Comparison of ENCODE assay signal across 9 cellular contexts in the genomic region with DNA sequence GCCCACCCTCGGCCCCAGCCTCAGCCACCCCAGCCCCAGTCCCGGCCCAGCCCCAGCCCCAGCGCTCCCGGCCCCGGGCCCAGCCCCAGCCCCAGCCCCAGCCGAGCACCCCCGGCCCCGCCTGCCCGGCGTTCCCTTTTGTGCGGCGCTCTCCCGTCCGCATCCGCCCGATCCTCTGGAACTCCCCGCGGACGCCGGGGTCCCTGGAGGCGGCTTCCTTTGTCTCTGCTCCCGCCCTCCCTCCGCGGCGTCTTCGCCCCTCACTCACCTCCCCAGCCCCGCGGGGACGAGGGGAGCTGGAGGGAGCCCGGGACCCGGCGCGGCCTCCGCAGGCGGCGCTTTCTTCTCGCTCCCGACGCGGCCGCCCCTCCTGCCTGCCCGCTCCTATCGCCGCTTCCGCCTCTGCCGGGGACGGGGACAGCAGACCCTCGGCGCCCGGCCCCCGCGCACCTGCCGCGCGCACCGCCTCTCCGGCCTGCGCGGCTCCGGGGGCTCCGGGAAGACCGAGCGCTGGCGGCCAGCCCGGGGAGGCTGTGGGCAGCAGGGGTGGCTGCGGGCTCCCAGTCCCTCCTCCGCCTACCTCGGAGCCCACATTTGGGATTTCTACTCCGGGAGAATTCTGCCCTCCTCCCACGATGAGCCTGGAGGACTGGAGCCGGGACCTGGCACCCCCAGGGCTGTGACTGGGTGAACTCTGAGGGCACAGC. TPM values are rescaled to one million over a fixed set of nuclear protein-coding genes. Genes with fewer than 3 reads are reported as not detected.
A peak's percentile ranks its signal among the peaks of the same experiment; 100 is the strongest.
DNase-seq lines count a peak whose midpoint lies in the region; ATAC-seq and TF ChIP-seq lines count a peak whose summit lies in the region.
"Had no signal": no experiment of that assay in that cellular context is flagged by ENCODE, and none has a peak within 500 bp of the region (broad histone marks: within the 10 kb centered on the region; RNA-seq: fewer than 3 reads in every experiment).

No MANE protein-coding gene starts in this region.

- TF ChIP-seq CTCF in A673 (conservative IDR thresholded peaks at IDR 0.05; ENCODE audit: low read depth, low read length) (no peak), mesothelial cell of epicardium (IDR thresholded peaks at IDR 0.05; ENCODE audit: unreplicated experiment) (no peak)

- H3K27me3 ChIP-seq in A673 (replicated peaks; ENCODE audit: insufficient read depth, low read depth, low read length, poor library complexity) = no peaks in the 10 kb centered on the region
- peaks cover 22% of the 10 kb centered on the region for H3K27me3 ChIP-seq in H7 (ENCODE audit: control insufficient read depth, insufficient read depth, low read length)
- peaks cover 31% of the 10 kb centered on the region for H3K27me3 ChIP-seq in adipocyte (replicated peaks; ENCODE audit: control insufficient read depth, insufficient read depth, low read length)

- intact Hi-C loops in A673 (cut with micrococcal nuclease; ENCODE audit: unreplicated experiment) = loop anchor here (10.0 kb wide), 1 partner anchor 81 kb away; the partner anchor contains the start of gene C1orf159

- H3K4me1 ChIP-seq in A673 (ENCODE audit: insufficient read depth, low read length, poor library complexity, severe bottlenecking) = peaks cover 20% of the 10 kb centered on the region
- no peaks in the 10 kb centered on the region for H3K4me1 ChIP-seq in adipocyte (ENCODE audit: control insufficient read depth, insufficient read depth, low read length)

- H3K36me3 ChIP-seq in A673 (ENCODE audit: insufficient read depth, low read length, poor library complexity, severe bottlenecking) (no peaks in the 10 kb centered on the region), H7 (replicated peaks; ENCODE audit: control insufficient read depth, insufficient read depth, low read length) (no peaks in the 10 kb centered on the region; the same call in 1 of the 2 replicates), adipocyte (ENCODE audit: control insufficient read depth, insufficient read depth, low read length, severe bottlenecking) (no peaks in the 10 kb centered on the region)

- no peaks in the 10 kb centered on the region for H3K9me3 Mint-ChIP-seq in mesothelial cell of epicardium

- no peak overlapping the region for H3K9ac ChIP-seq in adipocyte (ENCODE audit: low read length)

- peak overlapping the region; percentile 60 for H3K4me3 Mint-ChIP-seq in mesothelial cell of epicardium

- H3K4me3 ChIP-seq in A673 (ENCODE audit: low read depth, low read length, poor library complexity, severe bottlenecking) = peak overlapping the region; percentile 48
- H3K4me3 ChIP-seq in H7 (ENCODE audit: insufficient read depth, low read depth, low read length) = peak overlapping the region; percentile 48
- H3K4me3 ChIP-seq in adipocyte (ENCODE audit: low read length) = no peak overlapping the region

- peaks cover 23% of the 10 kb centered on the region for H3K27me3 Mint-ChIP-seq in mesothelial cell of epicardium (ENCODE audit: low read depth)

- CTCF ChIA-PET in A673 (lab: Charles Lee) = interaction anchor here (0.6 kb wide), 1 partner anchor 82 kb away, joined by 3 read pairs; the partner anchor contains the start of gene C1orf159

- no peak overlapping the region for H3K27ac ChIP-seq in A673 (ENCODE audit: low read depth, low read length, poor library complexity, severe bottlenecking)

- POLR2A ChIA-PET in A673 (lab: Charles Lee; ENCODE audit: low non-redundant PET) = no interaction called here

- no peak for DNase-seq in A673 (ENCODE audit: low spot score)
- peak; percentile 89 for DNase-seq in H7
- peak; percentile 42 for DNase-seq in adipocyte (ENCODE audit: low read depth)
- no peak for DNase-seq in mesothelial cell of epicardium (ENCODE audit: low spot score in 2 of 2, unreplicated experiment in 2 of 2)
- DNase-seq in DMS53 treated with DMSO at 0.1 percent for 48 hours (lab: John Stamatoyannopoulos, UW; ENCODE audit: unreplicated experiment) = no peak
- no peak for DNase-seq in pons (ENCODE audit: low spot score)
- DNase-seq: GOT3 had no signal

- no TSS peak for BruUV-seq in A673 (replicated peaks; lab: Mats Ljungman, UMichigan)

- peaks cover 15% of the 10 kb centered on the region for H3K4me1 Mint-ChIP-seq in mesothelial cell of epicardium

- ATAC-seq in GM21390 (IDR thresholded peaks at IDR 0.05; ENCODE audit: unreplicated experiment) (no peak), GM19397 (IDR thresholded peaks at IDR 0.05; ENCODE audit: unreplicated experiment) (no peak)

- peaks cover 10% of the 10 kb centered on the region for H3K36me3 Mint-ChIP-seq in mesothelial cell of epicardium

- no peak overlapping the region for H3K27ac Mint-ChIP-seq in mesothelial cell of epicardium

- H3K9me3 ChIP-seq in A673 (ENCODE audit: low read depth, low read length, poor library complexity, severe bottlenecking) = no peaks in the 10 kb centered on the region
- no peaks in the 10 kb centered on the region for H3K9me3 ChIP-seq in adipocyte (ENCODE audit: control insufficient read depth, low read length)

RNA-seq across cellular contexts. Expression of gene AGRN, which starts 14.0 kb away (rescaled TPM):
- total RNA-seq in A673 (2021) (151 and 164 TPM in 2 replicates), mesothelial cell of epicardium (502 to 532 TPM (median 514 TPM) in 3 replicates)
- 126 and 130 TPM in 2 replicates for total RNA-seq in H7 (2014; rRNA removed; shearing (Covaris generic))

RNA-seq across cellular contexts. Expression of gene ISG15, which starts 20.6 kb away (rescaled TPM):
- total RNA-seq in A673 (2021) (45.3 and 55.6 TPM in 2 replicates), mesothelial cell of epicardium (112 to 139 TPM (median 123 TPM) in 3 replicates)
- 110 and 124 TPM in 2 replicates for total RNA-seq in H7 (2014; rRNA removed; shearing (Covaris generic))

RNA-seq across cellular contexts. Expression of gene HES4, which starts 34.0 kb away (rescaled TPM):
- total RNA-seq in A673 (2021) = 18.5 and 20.8 TPM in 2 replicates
- total RNA-seq in H7 (2014; rRNA removed; shearing (Covaris generic)) = 11.3 and 17.5 TPM in 2 replicates
- 87.7 to 92.1 TPM (median 92.0 TPM) in 3 replicates for total RNA-seq in mesothelial cell of epicardium

RNA-seq across cellular contexts. Expression of gene RNF223, which starts 40.2 kb away (rescaled TPM):
- total RNA-seq in A673 (2021) = not detected in 2 replicates
- not detected in 2 replicates for total RNA-seq in H7 (2014; rRNA removed; shearing (Covaris generic))
- total RNA-seq in mesothelial cell of epicardium = 0.27 to 0.57 TPM (median 0.40 TPM) in 3 replicates

RNA-seq across cellular contexts. Expression of gene PERM1, which starts 52.0 kb away (rescaled TPM):
- total RNA-seq in A673 (2021) = 0.28 TPM in 1 of 2 replicates, not detected in the other
- total RNA-seq in H7 (2014; rRNA removed; shearing (Covaris generic)) = not detected in 2 replicates
- total RNA-seq in mesothelial cell of epicardium = 1.6 to 2.8 TPM (median 2.7 TPM) in 3 replicates

Comparison
In these comparisons a context has a peak if more than half of its experiments do, and no peak if none do; other contexts are left out.
1. DNase-seq: peak in H7 (single experiment) and adipocyte (single experiment); none in A673 (single experiment), mesothelial cell of epicardium (0 of 2), DMS53 treated with DMSO at 0.1 percent for 48 hours (single experiment) and pons (single experiment).